11 cellular contexts compared by ENCODE assay signal in genomic region chr1:36367067-36367466, GRCh38. TPM values are rescaled to one million over a fixed set of nuclear protein-coding genes. Genes with fewer than 3 reads are reported as not detected.
A peak's percentile ranks its signal among the peaks of the same experiment; 100 is the strongest.
DNase-seq lines count a peak whose midpoint lies in the region; ATAC-seq and TF ChIP-seq lines count a peak whose summit lies in the region.
"Had no signal": no experiment of that assay in that cellular context is flagged by ENCODE, and none has a peak within 500 bp of the region (broad histone marks: within the 10 kb centered on the region; RNA-seq: fewer than 3 reads in every experiment).

No MANE protein-coding gene starts in this region.

- H3K9me3 ChIP-seq in CD4-positive, alpha-beta T cell (ENCODE audit: control insufficient read depth, low read length) = no peaks in the 10 kb centered on the region
- H3K9me3 ChIP-seq in psoas muscle = no peaks in the 10 kb centered on the region
- H3K9me3 ChIP-seq in ovary = no peaks in the 10 kb centered on the region
- H3K9me3 ChIP-seq: prostate gland had no signal

- peak; percentile 38 for ATAC-seq in CD4-positive, alpha-beta T cell (ENCODE audit: poor library complexity)
- ATAC-seq in psoas muscle = no peak
- ATAC-seq: K562 had no signal

- H3K9me3 Mint-ChIP-seq in CD4-positive, alpha-beta T cell = no peaks in the 10 kb centered on the region
- no peaks in the 10 kb centered on the region for H3K9me3 Mint-ChIP-seq in dendritic cell treated with granulocyte-macrophage colony-stimulating factor and Interleukin-4, amounts not matched to agents 40 ng/mL and 50 ng/mL, for 4 days

- CTCF ChIA-PET in CD4-positive, alpha-beta T cell (lab: Charles Lee) = interaction anchor here (0.7 to 4.5 kb wide), 4 partner anchors 19 to 61 kb away, joined by 3 to 43 read pairs (median 6); partner anchors contain the start of genes SH3D21 and STK40

- peaks cover 25% of the 10 kb centered on the region for H3K36me3 Mint-ChIP-seq in CD4-positive, alpha-beta T cell (ENCODE audit: low read depth)
- H3K36me3 Mint-ChIP-seq in dendritic cell treated with granulocyte-macrophage colony-stimulating factor and Interleukin-4, amounts not matched to agents 40 ng/mL and 50 ng/mL, for 4 days (ENCODE audit: low read depth) = peaks cover 42% of the 10 kb centered on the region

- peak overlapping the region; percentile 31 for H3K4me3 Mint-ChIP-seq in CD4-positive, alpha-beta T cell
- H3K4me3 Mint-ChIP-seq in dendritic cell treated with granulocyte-macrophage colony-stimulating factor and Interleukin-4, amounts not matched to agents 40 ng/mL and 50 ng/mL, for 4 days = no peak overlapping the region

- H3K4me3 ChIP-seq in psoas muscle (no peak overlapping the region), ovary (no peak overlapping the region)
- H3K4me3 ChIP-seq: K562, prostate gland had no signal

- H3K27ac Mint-ChIP-seq in CD4-positive, alpha-beta T cell = peak overlapping the region; percentile 96
- peak overlapping the region; percentile 86 for H3K27ac Mint-ChIP-seq in dendritic cell treated with granulocyte-macrophage colony-stimulating factor and Interleukin-4, amounts not matched to agents 40 ng/mL and 50 ng/mL, for 4 days

- H3K27me3 Mint-ChIP-seq in CD4-positive, alpha-beta T cell = no peaks in the 10 kb centered on the region
- no peaks in the 10 kb centered on the region for H3K27me3 Mint-ChIP-seq in dendritic cell treated with granulocyte-macrophage colony-stimulating factor and Interleukin-4, amounts not matched to agents 40 ng/mL and 50 ng/mL, for 4 days

- DNase-seq in CD4-positive, alpha-beta T cell = peak in 9 of 10 experiments; percentile 15 to 52 (median 31)
- peak; percentile 26 for DNase-seq in T follicular helper cell (ENCODE audit: low read depth)
- DNase-seq in psoas muscle = no peak
- no peak for DNase-seq in ovary
- no peak for DNase-seq in MV-4-11 (lab: John Stamatoyannopoulos, UW)
- no peak for DNase-seq in NCI-H146 treated with DMSO at 0.1 percent for 48 hours (lab: John Stamatoyannopoulos, UW; ENCODE audit: unreplicated experiment)
- DNase-seq: activated effector memory CD4-positive, alpha-beta T cell treated with Interleukin-2 at 50 U/mL for 16 hours; NCI-H1694 had no signal

- intact Hi-C loops in CD4-positive, alpha-beta T cell (cut with DNase I, micrococcal nuclease) = loop anchor here (5.0 kb wide), 2 partner anchors 45 to 60 kb away; partner anchors contain the start of genes EVA1B (in 1 of the 2) and SH3D21 (in 1 of the 2)
- intact Hi-C loops in dendritic cell treated with granulocyte-macrophage colony-stimulating factor and Interleukin-4, amounts not matched to agents 40 ng/mL and 50 ng/mL, for 4 days (cut with micrococcal nuclease) = loop anchor here (5.0 kb wide), 2 partner anchors 45 to 60 kb away; partner anchors contain the start of genes EVA1B and SH3D21
- intact Hi-C loops in psoas muscle (cut with DNase I) (loop anchor here in 1 of 2 donors (5.0 kb wide), 1 partner anchor 65 kb away; no protein-coding TSS in a partner anchor), ovary (cut with DNase I) (loop anchor here in 2 of 4 donors (5.0 kb wide), 1 partner anchor 45 kb away; the partner anchor contains the start of gene EVA1B (in 2 of the 2))

- TF ChIP-seq POLR2A in ovary (IDR thresholded peaks at IDR 0.05) = no peak

- H3K4me1 Mint-ChIP-seq in CD4-positive, alpha-beta T cell (ENCODE audit: low read depth) = peaks cover 56% of the 10 kb centered on the region
- peaks cover 63% of the 10 kb centered on the region for H3K4me1 Mint-ChIP-seq in dendritic cell treated with granulocyte-macrophage colony-stimulating factor and Interleukin-4, amounts not matched to agents 40 ng/mL and 50 ng/mL, for 4 days (ENCODE audit: low read depth)

- 72 to 77% (median 77%) methylated on average over 5 of the region's 5 CpGs for WGBS in psoas muscle, 3 donors
- 80 to 91% (median 85%) methylated on average over 5 of the region's 5 CpGs for WGBS in ovary, 3 donors

- TF ChIP-seq CTCF in CD4-positive, alpha-beta T cell (IDR thresholded peaks at IDR 0.05) = no peak
- no peak for TF ChIP-seq CTCF in psoas muscle (IDR thresholded peaks at IDR 0.05)
- TF ChIP-seq CTCF in ovary (IDR thresholded peaks at IDR 0.05) = no peak

- H3K36me3 ChIP-seq in psoas muscle (ENCODE audit: insufficient read depth in 1 of 2, low read depth in 1 of 2) (peaks cover 3 to 48% of the 10 kb centered on the region in 2 donors), ovary (no peaks in the 10 kb centered on the region)
- H3K36me3 ChIP-seq: prostate gland had no signal

- no peaks in the 10 kb centered on the region for H3K27me3 ChIP-seq in CD4-positive, alpha-beta T cell (ENCODE audit: control insufficient read depth, insufficient read depth, low read length)
- H3K27me3 ChIP-seq in psoas muscle (ENCODE audit: insufficient read depth in 3 of 3, low read length in 2 of 3) (no peaks in the 10 kb centered on the region), ovary (no peaks in the 10 kb centered on the region)

- H3K4me1 ChIP-seq in psoas muscle (peaks cover 56% of the 10 kb centered on the region), ovary (ENCODE audit: insufficient read depth) (peaks cover 14% of the 10 kb centered on the region)

- no peak for TF ChIP-seq EP300 in ovary (IDR thresholded peaks at IDR 0.05)

- POLR2A ChIA-PET in CD4-positive, alpha-beta T cell (lab: Charles Lee) = interaction anchor here (0.7 to 5.2 kb wide), 17 partner anchors 11 to 218 kb away, joined by 3 to 73 read pairs (median 8); partner anchors contain the start of genes EVA1B, LSM10, MRPS15 and OSCP1

- peak overlapping the region; percentile 65 for H3K27ac ChIP-seq in CD4-positive, alpha-beta T cell (ENCODE audit: low read depth, low read length)
- peak overlapping the region; percentile 16 for H3K27ac ChIP-seq in psoas muscle
- H3K27ac ChIP-seq in ovary = no peak overlapping the region

RNA-seq across cellular contexts. Expression of gene STK40, which starts 18.7 kb away (rescaled TPM):
- 10 to 100 TPM; 17.8 to 20.7 TPM for total RNA-seq in CD4-positive, alpha-beta T cell
- 100 to 1,000 TPM in 3 of 4 donors, 10 to 100 TPM in 1; 84.4 to 218 (median 145) TPM for total RNA-seq in psoas muscle
- polyA plus RNA-seq in psoas muscle = 100 to 1,000 TPM in 2 of 3 donors, 10 to 100 TPM in 1; 93.0 to 312 (median 182) TPM
- total RNA-seq in ovary = 100 to 1,000 TPM in 1 of 7 donors, 10 to 100 TPM in 6; 22.9 to 104 (median 83.2) TPM
- polyA plus RNA-seq in ovary = 10 to 100 TPM; 23.0 to 52.9 TPM

RNA-seq across cellular contexts. Expression of gene LSM10, which starts 30.6 kb away (rescaled TPM):
- total RNA-seq in CD4-positive, alpha-beta T cell = 10 to 100 TPM; 25.6 to 26.0 TPM
- total RNA-seq in psoas muscle (100 to 1,000 TPM in 1 of 4 donors, 10 to 100 TPM in 3; 80.3 to 102 (median 95.6) TPM), ovary (10 to 100 TPM; 20.0 to 49.3 (median 37.8) TPM)
- polyA plus RNA-seq in psoas muscle (100 to 1,000 TPM; 134 to 246 (median 156) TPM), ovary (10 to 100 TPM; 22.0 to 43.2 TPM)

RNA-seq across cellular contexts. Expression of gene EVA1B, which starts 43.6 kb away (rescaled TPM):
- total RNA-seq in CD4-positive, alpha-beta T cell = 1 to 10 TPM; 1.5 to 1.8 TPM
- total RNA-seq in psoas muscle (1 to 10 TPM; 3.3 to 8.2 (median 5.6) TPM), ovary (100 to 1,000 TPM in 1 of 7 donors, 10 to 100 TPM in 6; 39.9 to 113 (median 56.8) TPM)
- polyA plus RNA-seq in psoas muscle (10 to 100 TPM in 1 of 3 donors, 1 to 10 TPM in 2; 2.6 to 13.7 (median 6.9) TPM), ovary (10 to 100 TPM in 1 of 2 donors, not detected in 1; 54.1 TPM)

Comparison
In these comparisons a context has a peak if more than half of its experiments do, and no peak if none do; other contexts are left out.
1. DNase-seq: peak in CD4-positive, alpha-beta T cell (9 of 10) and T follicular helper cell (single experiment); none in psoas muscle (0 of 2), ovary (0 of 5), MV-4-11 (single experiment) and NCI-H146 treated with DMSO at 0.1 percent for 48 hours (single experiment).
2. H3K27ac ChIP-seq: peak in CD4-positive, alpha-beta T cell (single experiment) and psoas muscle (single experiment); none in ovary (0 of 2).
3. RNA of gene EVA1B, which starts 43.6 kb away (total RNA-seq): 39.9 to 113 TPM in ovary; 3.3 to 8.2 TPM in psoas muscle and 1.5 to 1.8 TPM in CD4-positive, alpha-beta T cell; every median in the first group is over 4 times any median in the second.